In the genomic region with DNA sequence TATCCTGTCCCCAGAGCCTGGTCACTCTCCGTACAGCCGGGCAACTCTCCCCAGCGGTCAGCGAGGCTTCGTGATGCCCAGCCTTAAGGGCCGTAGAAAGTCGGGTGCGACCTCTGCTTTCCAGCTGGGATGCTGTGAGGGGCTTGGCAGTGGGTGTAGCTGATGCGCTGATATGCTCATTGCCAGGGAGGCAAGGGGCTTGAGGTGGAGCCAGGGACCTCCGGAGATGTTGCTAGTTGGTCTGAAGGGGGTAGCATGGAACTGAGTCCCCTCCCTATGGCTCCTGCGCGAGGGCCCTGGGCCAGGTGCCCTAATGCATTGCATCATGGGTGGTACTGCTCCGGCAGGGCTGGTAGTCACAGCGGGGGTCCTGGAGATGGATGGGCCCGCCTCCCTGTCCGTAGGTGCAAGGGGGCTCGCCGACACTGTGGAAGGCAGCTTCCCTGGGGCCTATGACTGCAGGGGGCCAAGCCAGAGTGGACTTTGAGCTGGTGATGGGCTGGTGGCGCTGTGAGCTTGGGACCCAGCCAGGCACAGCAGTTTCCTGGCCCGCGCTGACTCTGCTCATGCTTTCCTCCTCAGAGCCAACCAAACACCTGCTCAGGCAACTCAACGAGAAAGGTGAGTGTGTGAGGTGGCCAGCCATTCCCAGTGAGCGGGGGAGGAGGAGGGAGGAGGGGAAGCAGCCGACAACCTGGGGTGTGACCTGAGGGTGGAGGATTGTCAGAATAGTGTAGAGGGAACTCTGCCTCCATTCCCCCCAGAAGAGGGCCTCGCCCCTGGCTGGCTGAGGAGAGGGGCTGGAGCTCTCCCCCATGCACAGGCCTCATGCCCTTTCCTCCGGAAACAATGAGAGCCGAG, we compare ENCODE assay signal across 12 cellular contexts. TPM values are rescaled to one million over a fixed set of nuclear protein-coding genes. Genes with fewer than 3 reads are reported as not detected.
DNase-seq lines count a peak whose midpoint lies in the region; ATAC-seq and TF ChIP-seq lines count a peak whose summit lies in the region.
"Had no signal": no experiment of that assay in that cellular context is flagged by ENCODE, and none has a peak within 500 bp of the region (broad histone marks: within the 10 kb centered on the region; RNA-seq: fewer than 3 reads in every experiment).

No MANE protein-coding gene starts in this region.

- TF ChIP-seq CTCF in foreskin keratinocyte (conservative IDR thresholded peaks at IDR 0.05) (peak; percentile 29), retinal pigment epithelial cell (conservative IDR thresholded peaks at IDR 0.05; ENCODE audit: low read depth, low read length) (peak; percentile 8)

- H3K4me3 ChIP-seq in retinal pigment epithelial cell (ENCODE audit: low read length), result no peak overlapping the region
- H3K4me3 ChIP-seq: GM23248 had no signal

- ATAC-seq in foreskin keratinocyte, result peak; percentile 76
- no peak for ATAC-seq in GM19467 (IDR thresholded peaks at IDR 0.05; ENCODE audit: unreplicated experiment)
- ATAC-seq: activated CD8-positive, alpha-beta T cell treated with anti-CD3 and anti-CD28 coated beads for 36 hours had no signal

- no peak overlapping the region for H3K27ac ChIP-seq in foreskin keratinocyte
- H3K27ac ChIP-seq: GM23248 had no signal

- H3K4me1 ChIP-seq in foreskin keratinocyte, result peaks cover 8% of the 10 kb centered on the region

- in situ Hi-C loops in G401 (cut with HindIII; ENCODE audit: low sequenced_read_pairs), result no loop called here

- peak; percentile 54 for DNase-seq in G401 (ENCODE audit: low spot score)
- DNase-seq in NCI-H2107 (lab: John Stamatoyannopoulos, UW), result peak; percentile 87
- DNase-seq in foreskin keratinocyte, result no peak
- DNase-seq in retinal pigment epithelial cell (ENCODE audit: low read depth), result no peak
- DNase-seq in A172 (ENCODE audit: low spot score), result no peak
- no peak for DNase-seq in activated CD4-positive, alpha-beta T cell treated with anti-CD3 and anti-CD28 coated beads for 48 hours
- no peak for DNase-seq in AG08396 (ENCODE audit: low spot score)
- DNase-seq: activated CD8-positive, alpha-beta T cell treated with anti-CD3 and anti-CD28 coated beads for 36 hours; amniotic stem cell; GM23248; SK-N-SH had no signal

- no peaks in the 10 kb centered on the region for H3K27me3 ChIP-seq in foreskin keratinocyte

RNA-seq across cellular contexts. Expression of a gene that starts 32.3 kb away (rescaled TPM):
- 5.2 and 6.7 TPM in 2 replicates for total RNA-seq in G401 (2014; rRNA removed; shearing (Covaris generic))
- 84.7 and 99.7 TPM in 2 replicates for total RNA-seq in foreskin keratinocyte
- polyA plus RNA-seq in foreskin keratinocyte, result 41.3 and 47.0 TPM in 2 replicates
- total RNA-seq in A172 (2014; rRNA removed; shearing (Covaris generic)), result 11.2 and 12.3 TPM in 2 replicates

Comparison
In these comparisons a context has a peak if more than half of its experiments do, and no peak if none do; other contexts are left out.
1. DNase-seq: peak in G401 (single experiment) and NCI-H2107 (single experiment); none in foreskin keratinocyte (0 of 2), retinal pigment epithelial cell (single experiment), A172 (single experiment), activated CD4-positive, alpha-beta T cell treated with anti-CD3 and anti-CD28 coated beads for 48 hours (single experiment) and AG08396 (single experiment).